Comparison of ENCODE assay signal across 13 cellular contexts in the genomic region with DNA sequence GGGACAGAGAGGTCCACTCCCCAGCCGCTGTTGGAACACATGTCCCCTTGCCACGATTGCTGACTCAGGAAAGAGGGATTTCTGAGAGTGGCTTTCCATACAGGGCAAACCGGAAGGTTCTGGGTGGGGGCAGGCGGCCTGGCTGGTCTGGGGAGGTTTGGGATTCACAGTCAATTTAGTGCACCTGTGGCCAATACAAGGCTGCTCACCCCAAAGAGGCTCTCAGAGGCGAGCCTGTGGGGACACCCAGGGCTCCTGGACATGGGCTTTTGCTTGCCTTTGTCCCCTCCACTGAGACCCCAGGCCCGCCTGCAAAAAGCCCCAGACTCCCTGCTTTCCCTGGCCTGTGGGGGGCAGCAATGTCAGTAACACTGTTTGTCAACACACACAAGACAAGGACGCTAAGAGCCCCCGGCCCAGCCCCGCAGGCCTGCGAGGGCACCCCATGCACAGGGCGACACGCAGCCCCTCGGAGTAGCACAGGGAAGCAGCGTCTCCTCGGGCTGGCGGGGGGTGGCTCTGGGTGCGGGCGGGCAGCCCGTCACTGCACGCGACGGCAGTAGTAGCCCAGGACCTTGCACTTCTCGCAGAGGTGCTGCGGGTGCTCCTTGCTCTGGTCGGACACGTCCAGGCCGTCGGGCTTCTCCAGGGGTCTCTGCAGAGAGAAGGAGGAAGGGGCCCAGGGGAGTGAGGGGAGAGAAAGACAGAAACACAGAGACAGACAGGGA. TPM values are rescaled to one million over a fixed set of nuclear protein-coding genes. Genes with fewer than 3 reads are reported as not detected.
A peak's percentile ranks its signal among the peaks of the same experiment; 100 is the strongest.
DNase-seq lines count a peak whose midpoint lies in the region; ATAC-seq, FAIRE-seq and TF ChIP-seq lines count a peak whose summit lies in the region.
"Had no signal": no experiment of that assay in that cellular context is flagged by ENCODE, and none has a peak within 500 bp of the region (broad histone marks: within the 10 kb centered on the region; RNA-seq: fewer than 3 reads in every experiment).

No MANE protein-coding gene starts in this region.

- POLR2A ChIA-PET in K562 (lab: Yijun Ruan, JAX) (no interaction called here), HEK293T (lab: Yijun Ruan, JAX) (no interaction called here)

- H3K36me3 ChIP-seq in K562 (ENCODE audit: control insufficient read depth, insufficient read depth, low read length), result no peaks in the 10 kb centered on the region

- TF ChIP-seq RAD21 in K562 (CRISPR knock-in tag; conservative IDR thresholded peaks at IDR 0.05 in 1 of 2, IDR thresholded peaks at IDR 0.05 in 1 of 2), result peak in 1 of 2 experiments; percentile 30; a peak in 1 of 4 replicates

- 0 out of 4 replicates have a peak overlapping the region, but pooled peaks of 1 of the 2 experiments have one; percentile 11 for H3K9ac ChIP-seq in K562 (ENCODE audit: insufficient read depth in 1 of 2, low read depth in 2 of 2, low read length in 2 of 2)

- 76% methylated on average over 24 of the region's 28 CpGs for WGBS in K562 (ENCODE audit: insufficient coverage, low coverage, missing lambda C conversion rate)

- H3K9me3 ChIP-seq in K562 (replicated peaks; ENCODE audit: control insufficient read depth, insufficient read depth, low read depth, low read length), result no peaks in the 10 kb centered on the region

- CTCF ChIA-PET in K562 (lab: Yijun Ruan, JAX; ENCODE audit: low intra/inter-chr PET ratio), result no interaction called here
- CTCF ChIA-PET in HEK293T (lab: Yijun Ruan, JAX), result no interaction called here

- no peaks in the 10 kb centered on the region for H3K9me3 Mint-ChIP-seq in activated T-helper 2 cell treated with anti-CD3 and anti-CD28 coated beads, Interferon-gamma antibody, Interleukin-2, Interleukin-4, amounts not matched to agents 10 μg/mL and 5 μg/mL and 100 μg/mL, durations not matched to agents 14 hours and 24 hours and 36 hours

- H3K27me3 ChIP-seq in K562 (ENCODE audit: control insufficient read depth in 2 of 2, insufficient read depth in 2 of 2, low read length in 2 of 2), result peaks cover 0 to 5% of the 10 kb centered on the region in 2 experiments; a peak in 1 of 5 replicates

- no peak overlapping the region for H3K27ac ChIP-seq in K562 (ENCODE audit: extremely low read depth, low read depth, low read length)

- no TSS peak for BruUV-seq in K562 (replicated peaks; lab: Mats Ljungman, UMichigan)

- no peak for FAIRE-seq in K562 (lab: Jason Lieb, UNC)
- FAIRE-seq: HTR-8/SVneo had no signal

- H3K9me1 ChIP-seq in K562 (ENCODE audit: control insufficient read depth, insufficient read depth, low read length), result peaks cover 4% of the 10 kb centered on the region

- intact Hi-C loops in K562 (cut with micrococcal nuclease), result no loop called here
- intact Hi-C loops in activated T-helper 2 cell treated with anti-CD3 and anti-CD28 coated beads, Interferon-gamma antibody, Interleukin-2, Interleukin-4, amounts not matched to agents 10 μg/mL and 5 μg/mL and 100 μg/mL, durations not matched to agents 14 hours and 24 hours and 36 hours (cut with micrococcal nuclease), result no loop called here

- H2AFZ ChIP-seq in K562 (ENCODE audit: low read depth, low read length), result no peak overlapping the region

- ATAC-seq in K562 (no peak), GM19397 (IDR thresholded peaks at IDR 0.05; ENCODE audit: unreplicated experiment) (no peak)

- no peak overlapping the region for H3K27ac Mint-ChIP-seq in activated T-helper 2 cell treated with anti-CD3 and anti-CD28 coated beads, Interferon-gamma antibody, Interleukin-2, Interleukin-4, amounts not matched to agents 10 μg/mL and 5 μg/mL and 100 μg/mL, durations not matched to agents 14 hours and 24 hours and 36 hours

- DNase-seq in stimulated activated CD4-positive, alpha-beta T cell treated with anti-CD3 and anti-CD28 coated beads, Interleukin-15, amount 100 ng/mL, for 24 hours, result peak; percentile 1
- DNase-seq in stimulated activated CD4-positive, alpha-beta T cell treated with anti-CD3 and anti-CD28 coated beads, Interleukin-4, amount 100 ng/mL, for 24 hours, result no peak
- DNase-seq in K562 (ENCODE audit: extremely low read depth in 1 of 4, low spot score in 3 of 4) (peak in 1 of 4 experiments; percentile 46), mesenteric fat pad (ENCODE audit: low spot score) (peak; percentile 84), HEK293T (ENCODE audit: extremely low spot score) (no peak), pons (ENCODE audit: low spot score) (no peak)
- no peak for DNase-seq in activated T-helper 2 cell treated with anti-CD3 and anti-CD28 coated beads, Interferon-gamma antibody, Interleukin-2, Interleukin-4, amounts not matched to agents 10 μg/mL and 5 μg/mL and 100 μg/mL, durations not matched to agents 14 hours and 24 hours and 36 hours (ENCODE audit: low spot score)
- DNase-seq: hypothalamus; NCI-H2081; OCI-M1; stimulated activated naive CD4-positive, alpha-beta T cell had no signal

- no peaks in the 10 kb centered on the region for H3K27me3 Mint-ChIP-seq in activated T-helper 2 cell treated with anti-CD3 and anti-CD28 coated beads, Interferon-gamma antibody, Interleukin-2, Interleukin-4, amounts not matched to agents 10 μg/mL and 5 μg/mL and 100 μg/mL, durations not matched to agents 14 hours and 24 hours and 36 hours (ENCODE audit: low read depth)

- in situ Hi-C loops in K562 (cut with MboI), result no loop called here

- peak; percentile 14 to 41 (median 37); a peak in 4 of 6 replicates for TF ChIP-seq CTCF in K562 (IDR thresholded peaks at IDR 0.05 in 2 of 3, conservative IDR thresholded peaks at IDR 0.05 in 1 of 3; ENCODE audit: insufficient read depth in 2 of 3, low read depth in 1 of 3, low read length in 3 of 3)

- no peak overlapping the region for H3K4me2 ChIP-seq in K562 (ENCODE audit: insufficient read depth, low read length)

- no peak for TF ChIP-seq EP300 in K562 (IDR thresholded peaks at IDR 0.05; ENCODE audit: low read length)

- H3K36me3 Mint-ChIP-seq in activated T-helper 2 cell treated with anti-CD3 and anti-CD28 coated beads, Interferon-gamma antibody, Interleukin-2, Interleukin-4, amounts not matched to agents 10 μg/mL and 5 μg/mL and 100 μg/mL, durations not matched to agents 14 hours and 24 hours and 36 hours (ENCODE audit: low read depth), result no peaks in the 10 kb centered on the region

- no peak overlapping the region for H3K4me3 ChIP-seq in K562

- H3K79me2 ChIP-seq in K562 (ENCODE audit: control insufficient read depth, insufficient read depth, low read length), result no peaks in the 10 kb centered on the region

- H3K4me1 Mint-ChIP-seq in activated T-helper 2 cell treated with anti-CD3 and anti-CD28 coated beads, Interferon-gamma antibody, Interleukin-2, Interleukin-4, amounts not matched to agents 10 μg/mL and 5 μg/mL and 100 μg/mL, durations not matched to agents 14 hours and 24 hours and 36 hours (ENCODE audit: low read depth), result peaks cover 3% of the 10 kb centered on the region

- no peak overlapping the region for H3K4me3 Mint-ChIP-seq in activated T-helper 2 cell treated with anti-CD3 and anti-CD28 coated beads, Interferon-gamma antibody, Interleukin-2, Interleukin-4, amounts not matched to agents 10 μg/mL and 5 μg/mL and 100 μg/mL, durations not matched to agents 14 hours and 24 hours and 36 hours (ENCODE audit: low read depth)

- no peaks in the 10 kb centered on the region for H4K20me1 ChIP-seq in K562 (replicated peaks; ENCODE audit: control insufficient read depth, insufficient read depth, low read length)

- no peak for TF ChIP-seq POLR2A in K562 (conservative IDR thresholded peaks at IDR 0.05)

- H3K4me1 ChIP-seq in K562 (replicated peaks in 1 of 2; ENCODE audit: control insufficient read depth in 2 of 2, insufficient read depth in 2 of 2, low read length in 2 of 2), result peaks cover 29 to 62% of the 10 kb centered on the region in 2 experiments; a peak in 4 of 5 replicates

RNA-seq across cellular contexts. Expression of gene PPIF, which starts 38.7 kb away (rescaled TPM):
- 96.3 and 215 TPM in 2 replicates for total RNA-seq in K562 (2011; cell fraction: chromatin; rRNA removed; ENCODE audit: low replicate concordance)
- total RNA-seq in K562 (2011; cell fraction: nucleolus; rRNA removed), result 144 and 155 TPM in 2 replicates
- 118 and 119 TPM in 2 replicates for total RNA-seq in K562 (2011; cell fraction: nucleoplasm; rRNA removed)
- total RNA-seq in K562 (2014; rRNA removed) (53.4 and 69.8 TPM in 2 replicates), K562 (2014; rRNA removed; fragmentation: Illumina TruSeq; extraction: Trizol) (97.7 and 108 TPM in 2 replicates), K562 (2015; rRNA removed; fragmentation: Illumina TruSeq; extraction: Trizol) (117 and 119 TPM in 2 replicates), K562 (2021) (235 and 239 TPM in 2 replicates), mesenteric fat pad (181 TPM)
- polyA plus RNA-seq in K562 (2011; rRNA removed) (148 and 175 TPM in 2 replicates), K562 (2014; fragmentation: Illumina TruSeq; extraction: Trizol) (250 and 287 TPM in 2 replicates), K562 (2014; fragmentation: Nextera tagmentation; extraction: Ambion mirVana) (10 to 100 TPM; 40.9 to 51.1 TPM), K562 (2014; rRNA removed) (154 and 168 TPM in 2 replicates)
- 202 and 255 TPM in 2 replicates for polyA plus RNA-seq in K562 (2011; cell fraction: cytosol; rRNA removed)
- 198 and 337 TPM in 2 replicates for polyA plus RNA-seq in K562 (2011; cell fraction: nucleus; rRNA removed)
- 180 and 222 TPM in 2 replicates for polyA plus RNA-seq in K562 (2012)
- polyA minus RNA-seq in K562 (2011; rRNA and poly(A)+ RNA removed), result 91.8 and 131 TPM in 2 replicates
- 98.9 and 104 TPM in 2 replicates for polyA minus RNA-seq in K562 (2011; cell fraction: cytosol; rRNA and poly(A)+ RNA removed)
- 116 and 136 TPM in 2 replicates for polyA minus RNA-seq in K562 (2011; cell fraction: nucleus; rRNA and poly(A)+ RNA removed)
- 119 and 120 TPM in 2 replicates for total RNA-seq in activated T-helper 2 cell treated with anti-CD3 and anti-CD28 coated beads, Interferon-gamma antibody, Interleukin-2, Interleukin-4, amounts not matched to agents 10 μg/mL and 5 μg/mL and 100 μg/mL, durations not matched to agents 14 hours and 24 hours and 36 hours

RNA-seq across cellular contexts. Expression of gene ZCCHC24, which starts 59.5 kb away (rescaled TPM):
- 4.0 and 6.3 TPM in 2 replicates for total RNA-seq in K562 (2011; cell fraction: chromatin; rRNA removed; ENCODE audit: low replicate concordance)
- total RNA-seq in K562 (2011; cell fraction: nucleolus; rRNA removed), result 4.8 and 4.9 TPM in 2 replicates
- total RNA-seq in K562 (2011; cell fraction: nucleoplasm; rRNA removed), result 4.4 and 6.7 TPM in 2 replicates
- total RNA-seq in K562 (2014; rRNA removed) (3.6 and 4.9 TPM in 2 replicates), K562 (2014; rRNA removed; fragmentation: Illumina TruSeq; extraction: Trizol) (3.9 and 4.0 TPM in 2 replicates), K562 (2015; rRNA removed; fragmentation: Illumina TruSeq; extraction: Trizol) (5.5 and 5.7 TPM in 2 replicates), K562 (2021) (11.0 and 11.5 TPM in 2 replicates), mesenteric fat pad (90.8 TPM)
- polyA plus RNA-seq in K562 (2011; rRNA removed) (4.6 and 5.0 TPM in 2 replicates), K562 (2014; fragmentation: Illumina TruSeq; extraction: Trizol) (7.0 and 7.6 TPM in 2 replicates), K562 (2014; fragmentation: Nextera tagmentation; extraction: Ambion mirVana) (under 1 TPM; 0.84 to 0.86 TPM), K562 (2014; rRNA removed) (5.1 and 6.0 TPM in 2 replicates)
- polyA plus RNA-seq in K562 (2011; cell fraction: cytosol; rRNA removed), result 4.7 and 8.4 TPM in 2 replicates
- 3.1 and 5.6 TPM in 2 replicates for polyA plus RNA-seq in K562 (2011; cell fraction: nucleus; rRNA removed)
- polyA plus RNA-seq in K562 (2012), result 6.8 and 12.0 TPM in 2 replicates
- polyA minus RNA-seq in K562 (2011; rRNA and poly(A)+ RNA removed), result 3.4 and 4.7 TPM in 2 replicates
- polyA minus RNA-seq in K562 (2011; cell fraction: cytosol; rRNA and poly(A)+ RNA removed), result 6.1 and 6.4 TPM in 2 replicates
- 3.0 TPM in 2 replicates for polyA minus RNA-seq in K562 (2011; cell fraction: nucleus; rRNA and poly(A)+ RNA removed)
- 2.1 and 2.6 TPM in 2 replicates for total RNA-seq in activated T-helper 2 cell treated with anti-CD3 and anti-CD28 coated beads, Interferon-gamma antibody, Interleukin-2, Interleukin-4, amounts not matched to agents 10 μg/mL and 5 μg/mL and 100 μg/mL, durations not matched to agents 14 hours and 24 hours and 36 hours

Comparison
In these comparisons a context has a peak if more than half of its experiments do, and no peak if none do; other contexts are left out.
1. DNase-seq: peak in stimulated activated CD4-positive, alpha-beta T cell treated with anti-CD3 and anti-CD28 coated beads, Interleukin-15, amount 100 ng/mL, for 24 hours (single experiment) and mesenteric fat pad (single experiment); none in stimulated activated CD4-positive, alpha-beta T cell treated with anti-CD3 and anti-CD28 coated beads, Interleukin-4, amount 100 ng/mL, for 24 hours (single experiment), activated T-helper 2 cell treated with anti-CD3 and anti-CD28 coated beads, Interferon-gamma antibody, Interleukin-2, Interleukin-4, amounts not matched to agents 10 μg/mL and 5 μg/mL and 100 μg/mL, durations not matched to agents 14 hours and 24 hours and 36 hours (single experiment), HEK293T (single experiment) and pons (single experiment).